ENCODE assay signal across 1 cellular context in the genomic region with DNA sequence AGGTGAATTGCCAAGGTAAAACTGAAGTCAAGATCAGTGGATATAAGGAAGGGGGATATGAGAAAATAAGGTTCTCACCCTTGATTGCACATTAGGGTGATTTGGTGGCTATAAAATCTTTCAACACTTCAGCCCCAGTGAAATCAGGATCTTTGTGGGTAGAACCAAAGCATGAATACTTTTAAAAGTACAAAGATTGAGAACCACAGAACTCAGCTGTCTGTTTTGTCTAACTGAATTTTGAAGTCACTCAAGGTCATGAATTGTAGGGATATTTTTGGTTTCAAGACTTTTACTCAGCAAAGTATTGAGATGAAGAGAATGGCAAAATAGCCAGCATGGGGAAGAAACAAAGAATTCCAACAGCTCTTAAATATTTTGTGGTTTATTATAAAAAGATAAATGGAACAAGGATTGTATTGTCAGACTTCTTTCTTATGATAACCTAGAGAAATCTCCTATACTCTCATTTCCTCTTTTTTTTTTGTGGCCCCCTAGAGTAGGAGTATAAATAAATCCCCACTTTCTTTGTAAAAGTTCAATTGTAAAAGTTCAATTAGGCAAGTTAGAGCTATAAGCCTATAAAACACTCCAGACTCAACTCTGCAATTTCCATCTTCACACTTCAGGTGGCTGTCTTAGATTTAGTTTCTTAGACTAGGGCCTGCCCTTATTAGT.
TF ChIP-seq lines count a peak whose summit lies in the region.

No MANE protein-coding gene starts in this region.

TF ChIP-seq in WTC11, 78 proteins besides CTCF, POLR2A, EP300 and RAD21 (continued from another document):
- TF ChIP-seq PRDM15 (CRISPR knock-in tag; IDR thresholded peaks at IDR 0.05) (no peak), NFE2L1 (CRISPR knock-in tag; IDR thresholded peaks at IDR 0.05) (no peak), ZNF425 (CRISPR knock-in tag; conservative IDR thresholded peaks at IDR 0.05) (no peak), ATF3 (CRISPR knock-in tag; conservative IDR thresholded peaks at IDR 0.05) (no peak), FOXP1 (CRISPR knock-in tag; IDR thresholded peaks at IDR 0.05; ENCODE audit: borderline replicate concordance) (no peak), CREB1 (CRISPR knock-in tag; IDR thresholded peaks at IDR 0.05) (no peak)
